Comparison of ENCODE assay signal across 8 cellular contexts in genomic region chr10:97425964-97426775, GRCh38. TPM values are rescaled to one million over a fixed set of nuclear protein-coding genes. Genes with fewer than 3 reads are reported as not detected.
DNase-seq lines count a peak whose midpoint lies in the region; ATAC-seq and TF ChIP-seq lines count a peak whose summit lies in the region.

TSS of gene PGAM1 (plus strand) at chr10:97426191. CDS start at chr10:97426308, 117 bp downstream.

- H3K4me1 ChIP-seq in CD4-positive, alpha-beta memory T cell (ENCODE audit: insufficient read depth, low read length): peaks cover 42% of the 10 kb centered on the region
- H3K4me1 ChIP-seq in duodenal mucosa (ENCODE audit: control insufficient read depth in 1 of 2, insufficient read depth in 2 of 2, low read length in 2 of 2) (peaks cover 21 to 22% of the 10 kb centered on the region in 2 donors), lower lobe of right lung (peaks cover 37% of the 10 kb centered on the region)

- peaks cover 0 to 2% (median 0%) of the 10 kb centered on the region in 8 donors for H3K9me3 Mint-ChIP-seq in CD4-positive, alpha-beta memory T cell
- no peaks in the 10 kb centered on the region for H3K9me3 Mint-ChIP-seq in activated CD4-positive, alpha-beta memory T cell treated with anti-CD3 and anti-CD28 coated beads, Interleukin-2, amount 10 ng/mL, durations not matched to agents 7 days and 5 days

- CTCF ChIA-PET in CD4-positive, alpha-beta memory T cell (lab: Charles Lee; ENCODE audit: partially characterized antibody): no interaction called here
- CTCF ChIA-PET in activated CD4-positive, alpha-beta memory T cell treated with anti-CD3 and anti-CD28 coated beads, Interleukin-2, amount 10 ng/mL, durations not matched to agents 7 days and 5 days (lab: Charles Lee): interaction anchor here (0.9 to 5.3 kb wide), 5 partner anchors 12 to 19 kb away, joined by 5 to 41 read pairs (median 22); no protein-coding TSS in a partner anchor

- DNase-seq in CD4-positive, alpha-beta memory T cell: peak; percentile 94 to 99 (median 98)
- DNase-seq in HK-2 (ENCODE audit: unreplicated experiment) (peak; percentile 99), NCI-H82 treated with DMSO at 0.1 percent for 48 hours (lab: John Stamatoyannopoulos, UW; ENCODE audit: unreplicated experiment) (peak; percentile 87), lower lobe of right lung (peak; percentile 96)
- peak; percentile 97 for DNase-seq in activated CD4-positive, alpha-beta memory T cell treated with anti-CD3 and anti-CD28 coated beads, Interleukin-2, amount 10 ng/mL, durations not matched to agents 7 days and 5 days
- peak; percentile 85 to 93 (median 91) for DNase-seq in stimulated activated CD4-positive, alpha-beta T cell treated with anti-CD3 and anti-CD28 coated beads, TNF-alpha, amount 100 ng/mL, for 24 hours (ENCODE audit: low read depth in 3 of 3)

- peak; percentile 59 for TF ChIP-seq CTCF in lower lobe of right lung (IDR thresholded peaks at IDR 0.05)

- H3K4me3 Mint-ChIP-seq in CD4-positive, alpha-beta memory T cell: peak within 1 kb of the TSS; percentile 90 to 98 (median 94)
- H3K4me3 Mint-ChIP-seq in activated CD4-positive, alpha-beta memory T cell treated with anti-CD3 and anti-CD28 coated beads, Interleukin-2, amount 10 ng/mL, durations not matched to agents 7 days and 5 days: peak within 1 kb of the TSS; percentile 90

- POLR2A ChIA-PET in CD4-positive, alpha-beta memory T cell (lab: Charles Lee; ENCODE audit: partially characterized antibody): interaction anchor here (0.6 to 2.5 kb wide), 5 partner anchors 7 to 92 kb away, joined by 3 to 16 read pairs (median 6); partner anchors contain the start of gene FRAT2
- POLR2A ChIA-PET in activated CD4-positive, alpha-beta memory T cell treated with anti-CD3 and anti-CD28 coated beads, Interleukin-2, amount 10 ng/mL, durations not matched to agents 7 days and 5 days (lab: Charles Lee): interaction anchor here (0.8 to 4.4 kb wide), 5 partner anchors 8 to 26 kb away, joined by 3 to 41 read pairs (median 9); partner anchors contain the start of gene RRP12

- no peaks in the 10 kb centered on the region for H3K9me3 ChIP-seq in CD4-positive, alpha-beta memory T cell (ENCODE audit: control insufficient read depth in 1 of 2, low read length in 2 of 2)
- H3K9me3 ChIP-seq in duodenal mucosa (ENCODE audit: control insufficient read depth in 1 of 2, low read length in 2 of 2) (no peaks in the 10 kb centered on the region), lower lobe of right lung (no peaks in the 10 kb centered on the region)

- peaks cover 26 to 61% (median 37%) of the 10 kb centered on the region in 4 donors for H3K4me1 Mint-ChIP-seq in CD4-positive, alpha-beta memory T cell
- H3K4me1 Mint-ChIP-seq in activated CD4-positive, alpha-beta memory T cell treated with anti-CD3 and anti-CD28 coated beads, Interleukin-2, amount 10 ng/mL, durations not matched to agents 7 days and 5 days: peaks cover 50% of the 10 kb centered on the region

- no peaks in the 10 kb centered on the region for H3K27me3 ChIP-seq in CD4-positive, alpha-beta memory T cell (ENCODE audit: insufficient read depth, low read length)
- no peaks in the 10 kb centered on the region for H3K27me3 ChIP-seq in duodenal mucosa (ENCODE audit: control insufficient read depth in 1 of 2, insufficient read depth in 2 of 2, low read length in 2 of 2)
- H3K27me3 ChIP-seq in lower lobe of right lung (ENCODE audit: low read depth): no peaks in the 10 kb centered on the region

- ATAC-seq in GM19452 (IDR thresholded peaks at IDR 0.05; ENCODE audit: unreplicated experiment) (peak; percentile 86), lower lobe of right lung (peak; percentile 98)

- peak within 1 kb of the TSS; percentile 79 to 94 for H3K9ac ChIP-seq in duodenal mucosa (ENCODE audit: low read depth in 1 of 2, low read length in 2 of 2)

- peak within 1 kb of the TSS; percentile 94 to 98 (median 97) for H3K27ac Mint-ChIP-seq in CD4-positive, alpha-beta memory T cell
- peak within 1 kb of the TSS; percentile 92 for H3K27ac Mint-ChIP-seq in activated CD4-positive, alpha-beta memory T cell treated with anti-CD3 and anti-CD28 coated beads, Interleukin-2, amount 10 ng/mL, durations not matched to agents 7 days and 5 days

- H3K4me3 ChIP-seq in CD4-positive, alpha-beta memory T cell (ENCODE audit: low read length in 2 of 2): peak within 1 kb of the TSS; percentile 62 to 70
- H3K4me3 ChIP-seq in duodenal mucosa (ENCODE audit: low read depth in 1 of 2, low read length in 2 of 2): peak within 1 kb of the TSS; percentile 96 to 99
- peak within 1 kb of the TSS; percentile 87 for H3K4me3 ChIP-seq in lower lobe of right lung

- H3K36me3 Mint-ChIP-seq in CD4-positive, alpha-beta memory T cell: peaks cover 7 to 34% of the 10 kb centered on the region in 2 donors
- H3K36me3 Mint-ChIP-seq in activated CD4-positive, alpha-beta memory T cell treated with anti-CD3 and anti-CD28 coated beads, Interleukin-2, amount 10 ng/mL, durations not matched to agents 7 days and 5 days (ENCODE audit: low read depth): peaks cover 49% of the 10 kb centered on the region

- peak within 1 kb of the TSS; percentile 83 for H3K27ac ChIP-seq in CD4-positive, alpha-beta memory T cell (ENCODE audit: low read depth, low read length)
- H3K27ac ChIP-seq in duodenal mucosa (ENCODE audit: low read depth, low read length) (peak within 1 kb of the TSS; percentile 68), lower lobe of right lung (peak within 1 kb of the TSS; percentile 85)

- H3K27me3 Mint-ChIP-seq in CD4-positive, alpha-beta memory T cell: peaks cover 0 to 2% of the 10 kb centered on the region in 2 donors
- H3K27me3 Mint-ChIP-seq in activated CD4-positive, alpha-beta memory T cell treated with anti-CD3 and anti-CD28 coated beads, Interleukin-2, amount 10 ng/mL, durations not matched to agents 7 days and 5 days: no peaks in the 10 kb centered on the region

- intact Hi-C loops in CD4-positive, alpha-beta memory T cell (cut with micrococcal nuclease): loop anchor here (1.0 to 5.0 kb wide), 7 partner anchors 8 to 594 kb away; partner anchors contain the start of genes EXOSC1, LCOR, MMS19 and MORN4
- intact Hi-C loops in lower lobe of right lung (cut with DNase I): no loop called here

- peaks cover 9% of the 10 kb centered on the region for H3K36me3 ChIP-seq in CD4-positive, alpha-beta memory T cell (ENCODE audit: insufficient read depth, low read length)
- H3K36me3 ChIP-seq in duodenal mucosa (ENCODE audit: control insufficient read depth in 1 of 2, insufficient read depth in 2 of 2, low read length in 2 of 2): peaks cover 11 to 17% of the 10 kb centered on the region in 2 donors
- peaks cover 25% of the 10 kb centered on the region for H3K36me3 ChIP-seq in lower lobe of right lung

RNA-seq across cellular contexts. Expression of gene PGAM1, which starts in this region (rescaled TPM):
- 100 to 1,000 TPM in 1 of 2 experiments, 10 to 100 TPM in 1; 95.7 to 102 TPM for total RNA-seq in CD4-positive, alpha-beta memory T cell
- polyA plus RNA-seq in CD4-positive, alpha-beta memory T cell: 100 to 1,000 TPM; 300 to 371 TPM
- total RNA-seq in activated CD4-positive, alpha-beta memory T cell treated with anti-CD3 and anti-CD28 coated beads, Interleukin-2, amount 10 ng/mL, durations not matched to agents 7 days and 5 days: 100 to 1,000 TPM; 509 to 514 TPM
- 133 TPM for total RNA-seq in lower lobe of right lung

Comparison
In these comparisons a context has a peak if more than half of its experiments do, and no peak if none do; other contexts are left out.
1. Peak in every context shown above with its lines: DNase-seq, ATAC-seq, H3K4me3 ChIP-seq and H3K27ac ChIP-seq.